30 cellular contexts compared by ENCODE assay signal in the genomic region with DNA sequence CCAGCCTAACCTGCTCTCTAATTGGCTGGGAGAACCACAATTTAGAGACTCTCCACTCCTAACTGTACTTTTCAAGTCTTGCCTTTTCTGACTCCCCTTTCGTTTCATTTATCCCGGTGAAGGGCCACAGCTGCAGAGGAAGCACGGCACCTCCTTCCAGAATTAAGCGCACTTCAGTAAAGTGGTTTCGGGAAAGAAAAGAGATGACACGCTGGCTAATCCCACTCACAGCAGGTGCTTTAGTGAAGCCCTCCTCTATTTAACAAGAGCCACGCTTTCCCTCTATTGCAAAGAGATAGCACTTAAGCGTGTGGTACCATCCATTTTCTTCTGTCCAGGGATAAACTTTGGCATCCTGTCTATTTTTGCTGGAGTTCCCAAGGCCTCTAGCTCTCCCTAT. TPM values are rescaled to one million over a fixed set of nuclear protein-coding genes. Genes with fewer than 3 reads are reported as not detected.
DNase-seq lines count a peak whose midpoint lies in the region; ATAC-seq and TF ChIP-seq lines count a peak whose summit lies in the region.
"Had no signal": no experiment of that assay in that cellular context is flagged by ENCODE, and none has a peak within 500 bp of the region (broad histone marks: within the 10 kb centered on the region; RNA-seq: fewer than 3 reads in every experiment).

No MANE protein-coding gene starts in this region.

- TF ChIP-seq POLR2A in tibial nerve (IDR thresholded peaks at IDR 0.05), result no peak

- ATAC-seq in HG03342 (IDR thresholded peaks at IDR 0.05; ENCODE audit: unreplicated experiment), result no peak
- ATAC-seq: activated CD4-positive, alpha-beta T cell treated with anti-CD3 and anti-CD28 coated beads for 36 hours; gastroesophageal sphincter; GM12878; left cardiac atrium; right lobe of liver; stimulated activated memory B cell treated with anti-CD40 and anti-IgM and Interleukin-4, amounts not matched to agents 10 μg/mL and 1 μg/mL and 100 μg/mL, for 72 hours; upper lobe of right lung had no signal

- no peak overlapping the region for H3K9ac ChIP-seq in neural cell (ENCODE audit: low read length)

- H3K36me3 ChIP-seq in neural cell (ENCODE audit: insufficient read depth, low read length), result no peaks in the 10 kb centered on the region
- no peaks in the 10 kb centered on the region for H3K36me3 ChIP-seq in tibial nerve
- no peaks in the 10 kb centered on the region for H3K36me3 ChIP-seq in SJCRH30
- H3K36me3 ChIP-seq: gastroesophageal sphincter, neutrophil, right lobe of liver, upper lobe of right lung had no signal

- TF ChIP-seq EP300 in neural cell (conservative IDR thresholded peaks at IDR 0.05; ENCODE audit: poor library complexity, severe bottlenecking), result no peak
- no peak for TF ChIP-seq EP300 in tibial nerve (IDR thresholded peaks at IDR 0.05)

- H3K79me2 ChIP-seq in neural cell (replicated peaks; ENCODE audit: insufficient read depth, low read length), result no peaks in the 10 kb centered on the region

- no peak overlapping the region for H3K4me3 ChIP-seq in neural cell (ENCODE audit: low read length)
- H3K4me3 ChIP-seq in tibial nerve, result no peak overlapping the region
- H3K4me3 ChIP-seq in SJCRH30, result no peak overlapping the region
- H3K4me3 ChIP-seq: gastroesophageal sphincter, GM12878, right lobe of liver, upper lobe of right lung had no signal

- no peaks in the 10 kb centered on the region for H3F3A ChIP-seq in neural cell (ENCODE audit: insufficient read depth, low read length, poor library complexity, severe bottlenecking)

- no peaks in the 10 kb centered on the region for H4K20me1 ChIP-seq in neural cell (ENCODE audit: insufficient read depth)

- TF ChIP-seq CTCF in neural cell (IDR thresholded peaks at IDR 0.05; ENCODE audit: poor library complexity, severe bottlenecking) (no peak), tibial nerve (IDR thresholded peaks at IDR 0.05) (no peak)

- TF ChIP-seq RAD21 in neural cell (conservative IDR thresholded peaks at IDR 0.05), result no peak

- H3K4me1 ChIP-seq in tibial nerve, result no peaks in the 10 kb centered on the region
- H3K4me1 ChIP-seq in SJCRH30, result no peaks in the 10 kb centered on the region
- H3K4me1 ChIP-seq: gastroesophageal sphincter, right lobe of liver, upper lobe of right lung had no signal

- H3K9me2 ChIP-seq in neural cell (ENCODE audit: insufficient read depth, low read length), result no peaks in the 10 kb centered on the region

- H3K9me3 ChIP-seq in neural cell (ENCODE audit: low read length) (no peaks in the 10 kb centered on the region), tibial nerve (no peaks in the 10 kb centered on the region), SJCRH30 (replicated peaks) (no peaks in the 10 kb centered on the region)
- H3K9me3 ChIP-seq: gastroesophageal sphincter, neutrophil, right lobe of liver, upper lobe of right lung had no signal

- H3K27me3 ChIP-seq in neural cell (ENCODE audit: insufficient read depth, low read depth, low read length), result no peaks in the 10 kb centered on the region
- H3K27me3 ChIP-seq in tibial nerve, result no peaks in the 10 kb centered on the region
- H3K27me3 ChIP-seq in SJCRH30, result no peaks in the 10 kb centered on the region
- H3K27me3 ChIP-seq: gastroesophageal sphincter, neutrophil, right lobe of liver, upper lobe of right lung had no signal

- H3K4me2 ChIP-seq in neural cell (ENCODE audit: low read length), result no peak overlapping the region

- peak; percentile 66 for DNase-seq in DMS79 (lab: John Stamatoyannopoulos, UW)
- DNase-seq in NCI-H2107 (lab: John Stamatoyannopoulos, UW), result peak; percentile 36
- DNase-seq in NCI-H748 (lab: John Stamatoyannopoulos, UW; ENCODE audit: unreplicated experiment), result peak; percentile 82
- DNase-seq in tibial nerve (ENCODE audit: low spot score in 2 of 2), result no peak
- DNase-seq in SJCRH30, result no peak
- DNase-seq: activated CD4-positive, alpha-beta T cell treated with anti-CD3 and anti-CD28 coated beads for 36 hours; activated gamma-delta T cell treated with Interleukin-2 at 50 U/mL for 16 hours; activated T-cell treated with anti-CD3 and anti-CD28 coated beads, Interleukin-2, amount 50 U/mL, for 24 hours; Calu3; central memory CD4-positive, alpha-beta T cell; dermis blood vessel endothelial cell; hippocampal formation; left cardiac atrium; mammary epithelial cell; NCI-H2029; NCI-H526; right lobe of liver; RPMI8226; stimulated activated CD4-positive, alpha-beta T cell treated with anti-CD3 and anti-CD28 coated beads, Interleukin-4, amount 100 ng/mL, for 24 hours; substantia nigra; upper lobe of right lung had no signal

- H2AFZ ChIP-seq in neural cell (ENCODE audit: low read depth, low read length), result no peak overlapping the region

- whole genome bisulfite sequencing in tibial nerve, 2 donors, result 44 to 51% methylated on average over 8 of the region's 8 CpGs

- H3K27ac ChIP-seq in neural cell (ENCODE audit: low read length), result no peak overlapping the region
- H3K27ac ChIP-seq in tibial nerve, result no peak overlapping the region
- no peak overlapping the region for H3K27ac ChIP-seq in SJCRH30
- H3K27ac ChIP-seq: gastroesophageal sphincter, neutrophil, right lobe of liver, upper lobe of right lung had no signal

TF ChIP-seq in neural cell, 6 proteins besides CTCF, POLR2A, EP300 and RAD21:
- TF ChIP-seq SMC3 (conservative IDR thresholded peaks at IDR 0.05; ENCODE audit: poor library complexity) (no peak), TAF1 (IDR thresholded peaks at IDR 0.05; ENCODE audit: low read depth) (no peak), EZH2 (IDR thresholded peaks at IDR 0.05; ENCODE audit: borderline replicate concordance, insufficient read depth, low read length, poor library complexity, severe bottlenecking) (no peak), REST (IDR thresholded peaks at IDR 0.05; ENCODE audit: borderline replicate concordance) (peak; percentile 70), POLR2AphosphoS5 (IDR thresholded peaks at IDR 0.05) (peak; percentile 22), MXI1 (conservative IDR thresholded peaks at IDR 0.05; ENCODE audit: poor library complexity, severe bottlenecking) (no peak)

RNA-seq across cellular contexts. Expression of gene DNAH5, which starts 4.8 kb away (rescaled TPM):
- 11.3 and 12.8 TPM in 2 replicates for polyA plus RNA-seq in neural cell
- 6.8 and 7.3 TPM in 2 replicates for polyA minus RNA-seq in neural cell
- under 1 TPM; 0.21 to 0.60 (median 0.31) TPM for total RNA-seq in tibial nerve
- 0.16 and 0.30 TPM in 2 replicates for total RNA-seq in SJCRH30 (2014; rRNA removed; shearing (Covaris generic))
- total RNA-seq: activated CD4-positive, alpha-beta T cell treated with anti-CD3 and anti-CD28 coated beads for 36 hours; activated CD8-positive, alpha-beta memory T cell treated with anti-CD3 and anti-CD28 coated beads for 36 hours; T-helper 1 cell treated with Interleukin-12 subunit alpha and Interleukin-12 subunit beta and Interleukin-4 antibody, amounts not matched to agents 30 ng/mL and 1 ng/mL, for 36 hours had no signal
- polyA plus RNA-seq: CD14-positive monocyte had no signal

Comparison
In these comparisons a context has a peak if more than half of its experiments do, and no peak if none do; other contexts are left out.
1. DNase-seq: peak in DMS79 (single experiment), NCI-H2107 (single experiment) and NCI-H748 (single experiment); none in tibial nerve (0 of 2) and SJCRH30 (0 of 2).